Comparison of ENCODE assay signal across 8 cellular contexts in genomic region chr1:204446413-204447111, GRCh38. TPM values are rescaled to one million over a fixed set of nuclear protein-coding genes. Genes with fewer than 3 reads are reported as not detected.
A peak's percentile ranks its signal among the peaks of the same experiment; 100 is the strongest.
DNase-seq lines count a peak whose midpoint lies in the region; ATAC-seq, FAIRE-seq and TF ChIP-seq lines count a peak whose summit lies in the region.

No MANE protein-coding gene starts in this region.

- H3K9me3 ChIP-seq in keratinocyte (ENCODE audit: control insufficient read depth, low read depth, low read length), result no peaks in the 10 kb centered on the region

- peak; percentile 59 for ATAC-seq in HG02763 (IDR thresholded peaks at IDR 0.05; ENCODE audit: unreplicated experiment)
- ATAC-seq in GM19455 (IDR thresholded peaks at IDR 0.05; ENCODE audit: unreplicated experiment), result no peak

- no peaks in the 10 kb centered on the region for H3K27me3 ChIP-seq in bronchial epithelial cell (ENCODE audit: control insufficient read depth, insufficient read depth, low read length)
- H3K27me3 ChIP-seq in keratinocyte (ENCODE audit: control insufficient read depth, extremely low read depth, insufficient read depth, low read length), result no peaks in the 10 kb centered on the region

- no peaks in the 10 kb centered on the region for H4K20me1 ChIP-seq in keratinocyte (ENCODE audit: control insufficient read depth, extremely low read depth, insufficient read depth, low read length)

- H3K4me1 ChIP-seq in keratinocyte (ENCODE audit: control insufficient read depth, extremely low read depth, insufficient read depth, low read length), result peaks cover 48% of the 10 kb centered on the region

- H3K4me2 ChIP-seq in keratinocyte (ENCODE audit: control insufficient read depth, extremely low read depth, insufficient read depth, low read depth, low read length), result no peak overlapping the region

- no peaks in the 10 kb centered on the region for H3K79me2 ChIP-seq in keratinocyte (ENCODE audit: control insufficient read depth, insufficient read depth, low read length)

- dilution Hi-C loops in keratinocyte (cut with MboI; ENCODE audit: extremely low pct_ligation_motif_present, low sequenced_read_pairs), result no loop called here

- no peak overlapping the region for H2AFZ ChIP-seq in keratinocyte (ENCODE audit: control insufficient read depth, low read length)

- H3K36me3 ChIP-seq in bronchial epithelial cell (ENCODE audit: control insufficient read depth, insufficient read depth, low read length) (peaks cover 9% of the 10 kb centered on the region), keratinocyte (ENCODE audit: control insufficient read depth in 2 of 2, extremely low read depth in 1 of 2, insufficient read depth in 2 of 2, low read length in 2 of 2) (peaks cover 0 to 1% of the 10 kb centered on the region in 2 experiments)

- H3K9me1 ChIP-seq in keratinocyte (ENCODE audit: control insufficient read depth, extremely low read depth, insufficient read depth, low read length), result no peaks in the 10 kb centered on the region

- peak; percentile 69 for DNase-seq in EH (ENCODE audit: low read depth)
- DNase-seq in NCI-H2196 (lab: John Stamatoyannopoulos, UW; ENCODE audit: unreplicated experiment), result peak; percentile 85
- peak; percentile 50 to 67 (median 60) for DNase-seq in activated CD4-positive, CD25-positive, alpha-beta regulatory T cell (lab: John Stamatoyannopoulos, UW)
- no peak for DNase-seq in bronchial epithelial cell (ENCODE audit: low read depth)
- no peak for DNase-seq in keratinocyte (ENCODE audit: low read depth, low spot score)
- DNase-seq in stimulated activated CD4-positive, alpha-beta T cell treated with anti-CD3 and anti-CD28 coated beads, Interleukin-1b, Interleukin-23, amount 100 ng/mL, for 48 hours, result peak; percentile 76

- no peak overlapping the region for H3K27ac ChIP-seq in keratinocyte (ENCODE audit: control insufficient read depth, insufficient read depth, low read length)

- H3K4me3 ChIP-seq in bronchial epithelial cell (ENCODE audit: low read depth, low read length) (no peak overlapping the region), keratinocyte (ENCODE audit: control insufficient read depth in 2 of 3, extremely low read depth in 1 of 3, insufficient read depth in 2 of 3, low read depth in 1 of 3, low read length in 3 of 3) (no peak overlapping the region)

- H3K9ac ChIP-seq in keratinocyte (ENCODE audit: control insufficient read depth, extremely low read depth, insufficient read depth, low read length), result no peak overlapping the region

- FAIRE-seq in bronchial epithelial cell (lab: Jason Lieb, UNC) (no peak), keratinocyte (lab: Jason Lieb, UNC) (no peak)

- peak; percentile 67 for TF ChIP-seq CTCF in bronchial epithelial cell (IDR thresholded peaks at IDR 0.05; ENCODE audit: insufficient read depth, low read length, severe bottlenecking)
- peak; percentile 48 to 63 (median 54) for TF ChIP-seq CTCF in keratinocyte (optimal IDR thresholded peaks at IDR 0.05 in 1 of 3, IDR thresholded peaks at IDR 0.05 in 1 of 3, conservative IDR thresholded peaks at IDR 0.05 in 1 of 3; ENCODE audit: extremely low read depth in 1 of 3, insufficient read depth in 2 of 3, low read length in 3 of 3)

RNA-seq across cellular contexts. Expression of gene PPP1R15B, which starts 34.9 kb away (rescaled TPM):
- 23.4 and 33.2 TPM in 2 replicates for total RNA-seq in bronchial epithelial cell
- polyA plus RNA-seq in keratinocyte, result 13.7 to 22.8 TPM (median 19.1 TPM) in 3 replicates
- polyA plus RNA-seq in keratinocyte (2011; ENCODE audit: low read depth), result 18.5 TPM
- polyA plus RNA-seq in keratinocyte (2011; cell fraction: cytosol; rRNA removed), result 8.2 and 13.5 TPM in 2 replicates
- polyA plus RNA-seq in keratinocyte (2011; cell fraction: nucleus; rRNA removed), result 29.7 and 36.0 TPM in 2 replicates
- 15.0 and 20.0 TPM in 2 replicates for polyA plus RNA-seq in keratinocyte (2012; ENCODE audit: low replicate concordance)
- polyA minus RNA-seq in keratinocyte, result 19.4 to 27.1 TPM (median 26.7 TPM) in 3 replicates
- polyA minus RNA-seq in keratinocyte (2011; cell fraction: cytosol; rRNA and poly(A)+ RNA removed), result 23.6 TPM
- polyA minus RNA-seq in keratinocyte (2011; cell fraction: nucleus; rRNA and poly(A)+ RNA removed), result 41.9 and 58.3 TPM in 2 replicates

RNA-seq across cellular contexts. Expression of gene PIK3C2B, which starts 48.0 kb away (rescaled TPM):
- total RNA-seq in bronchial epithelial cell, result 2.1 and 8.4 TPM in 2 replicates
- polyA plus RNA-seq in keratinocyte, result 5.4 to 11.2 TPM (median 6.3 TPM) in 3 replicates
- polyA plus RNA-seq in keratinocyte (2011; ENCODE audit: low read depth), result 7.3 TPM
- 4.2 and 5.1 TPM in 2 replicates for polyA plus RNA-seq in keratinocyte (2011; cell fraction: cytosol; rRNA removed)
- polyA plus RNA-seq in keratinocyte (2011; cell fraction: nucleus; rRNA removed), result 15.4 and 17.4 TPM in 2 replicates
- 4.6 and 8.5 TPM in 2 replicates for polyA plus RNA-seq in keratinocyte (2012; ENCODE audit: low replicate concordance)
- 15.1 to 30.8 TPM (median 26.3 TPM) in 3 replicates for polyA minus RNA-seq in keratinocyte
- polyA minus RNA-seq in keratinocyte (2011; cell fraction: cytosol; rRNA and poly(A)+ RNA removed), result 23.6 TPM
- polyA minus RNA-seq in keratinocyte (2011; cell fraction: nucleus; rRNA and poly(A)+ RNA removed), result 21.5 and 25.7 TPM in 2 replicates

Comparison
In these comparisons a context has a peak if more than half of its experiments do, and no peak if none do; other contexts are left out.
1. DNase-seq: peak in EH (single experiment), NCI-H2196 (single experiment), activated CD4-positive, CD25-positive, alpha-beta regulatory T cell (4 of 4) and stimulated activated CD4-positive, alpha-beta T cell treated with anti-CD3 and anti-CD28 coated beads, Interleukin-1b, Interleukin-23, amount 100 ng/mL, for 48 hours (single experiment); none in bronchial epithelial cell (single experiment) and keratinocyte (single experiment).